ENCODE assay signal across 8 cellular contexts in genomic region chr7:7969306-7970112, GRCh38. TPM values are rescaled to one million over a fixed set of nuclear protein-coding genes. Genes with fewer than 3 reads are reported as not detected.
A peak's percentile ranks its signal among the peaks of the same experiment; 100 is the strongest.
DNase-seq lines count a peak whose midpoint lies in the region; ATAC-seq, FAIRE-seq and TF ChIP-seq lines count a peak whose summit lies in the region.

No MANE protein-coding gene starts in this region.

- H3K27me3 ChIP-seq in heart right ventricle = no peaks in the 10 kb centered on the region

- TF ChIP-seq CTCF in heart right ventricle (IDR thresholded peaks at IDR 0.05) = peak in 2 of 9 donors; percentile 18 to 21

- 0 to 1% methylated on average over 65 to 91 of the region's 91 CpGs for WGBS in heart right ventricle, 2 donors

- TF ChIP-seq POLR2A in Raji (IDR thresholded peaks at IDR 0.05; ENCODE audit: insufficient read depth, low read depth, low read length) = peak; percentile 65

- H3K9me3 ChIP-seq in heart right ventricle = no peaks in the 10 kb centered on the region

- peak overlapping the region in 9 of 10 donors; percentile 84 to 98 (median 93) for H3K27ac ChIP-seq in heart right ventricle

- ATAC-seq in heart right ventricle (no peak), HG03439 (IDR thresholded peaks at IDR 0.05; ENCODE audit: unreplicated experiment) (no peak)

- intact Hi-C loops in heart right ventricle (cut with DNase I) (loop anchor here in 5 of 10 donors (5.0 to 10.0 kb wide), 6 partner anchors 235 to 327 kb away; partner anchors contain the start of gene UMAD1 (in 1 of the 5)), posterior vena cava (cut with DNase I) (no loop called here)

- H3K4me1 ChIP-seq in heart right ventricle = peaks cover 0 to 35% (median 13%) of the 10 kb centered on the region in 9 donors

- no peaks in the 10 kb centered on the region for H3K36me3 ChIP-seq in heart right ventricle

- peak overlapping the region; percentile 57 to 100 (median 90) for H3K4me3 ChIP-seq in heart right ventricle

- peak; percentile 60 for DNase-seq in SIG-M5 treated with dmso at 0.1 percent for 504 hours (lab: John Stamatoyannopoulos, UW; ENCODE audit: unreplicated experiment)
- no peak for DNase-seq in SIG-M5 (lab: John Stamatoyannopoulos, UW)
- peak; percentile 18 for DNase-seq in HTR-8/SVneo (ENCODE audit: insufficient read length, low spot score)
- DNase-seq in activated naive CD8-positive, alpha-beta T cell treated with anti-CD3 and anti-CD28 coated beads, Interleukin-2, amount 50 U/mL, for 16 hours (ENCODE audit: low read depth, low spot score) = peak; percentile 4
- DNase-seq in heart right ventricle = peak; percentile 26 to 28
- peak; percentile 85 for DNase-seq in posterior vena cava (ENCODE audit: low spot score)

- no peak for FAIRE-seq in HTR-8/SVneo (lab: Jason Lieb, UNC)

RNA-seq across cellular contexts. Expression of gene GLCCI1, which starts 0.9 kb away (rescaled TPM):
- total RNA-seq in heart right ventricle = 10 to 100 TPM in 2 of 10 donors, 1 to 10 TPM in 8; 3.6 to 13.0 (median 7.6) TPM
- 1 to 10 TPM in 1 of 2 donors, under 1 TPM in 1; 0.75 to 3.3 TPM for polyA plus RNA-seq in heart right ventricle
- total RNA-seq in posterior vena cava = 1 to 10 TPM; 3.9 to 4.2 TPM
